In the genomic region with DNA sequence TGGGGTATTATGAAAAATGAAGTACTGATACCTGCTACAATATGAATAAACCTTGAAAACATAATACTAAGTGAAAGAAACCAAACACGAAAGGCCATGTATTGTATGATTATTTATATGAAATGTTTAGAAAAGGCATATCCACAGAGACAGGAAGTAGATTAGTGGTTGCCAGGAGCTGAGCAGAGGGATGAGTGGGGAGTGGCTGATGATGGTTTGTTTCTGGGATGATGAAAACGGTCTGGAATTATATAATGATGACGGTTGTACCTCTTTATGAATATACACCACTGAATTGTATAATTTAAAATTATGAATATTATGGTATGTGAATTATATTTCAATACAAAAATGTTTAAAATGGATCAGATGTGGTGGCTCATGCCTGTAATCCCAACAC, we compare ENCODE assay signal across 19 cellular contexts.
DNase-seq lines count a peak whose midpoint lies in the region; ATAC-seq and TF ChIP-seq lines count a peak whose summit lies in the region.
"Had no signal": no experiment of that assay in that cellular context is flagged by ENCODE, and none has a peak within 500 bp of the region (broad histone marks: within the 10 kb centered on the region; RNA-seq: fewer than 3 reads in every experiment).

No MANE protein-coding gene starts in this region.

- CTCF ChIA-PET in CD8-positive, alpha-beta memory T cell (lab: Charles Lee) = interaction anchor here (1.2 to 1.4 kb wide), 2 partner anchors 8 to 65 kb away, joined by 3 read pairs; no protein-coding TSS in a partner anchor

- H3K27ac ChIP-seq in CD8-positive, alpha-beta memory T cell (ENCODE audit: low read depth, low read length) = no peak overlapping the region
- H3K27ac ChIP-seq: 22Rv1, A549, BLaER1 had no signal

- H3K4me3 ChIP-seq in fibroblast of pulmonary artery (replicated peaks; ENCODE audit: low read depth, low read length) = no peak overlapping the region
- H3K4me3 ChIP-seq in CD8-positive, alpha-beta memory T cell (ENCODE audit: low read length) = no peak overlapping the region
- H3K4me3 ChIP-seq: A549, BLaER1, GM12878 had no signal

- no peaks in the 10 kb centered on the region for H3K4me1 Mint-ChIP-seq in activated T-cell treated with anti-CD3 and anti-CD28 coated beads, Interleukin-2, amount 50 U/mL, for 72 hours (ENCODE audit: low read depth)
- peaks cover 3 to 5% (median 5%) of the 10 kb centered on the region in 3 donors for H3K4me1 Mint-ChIP-seq in CD8-positive, alpha-beta memory T cell
- H3K4me1 Mint-ChIP-seq: CD14-positive monocyte had no signal

- DNase-seq in activated T-cell treated with anti-CD3 and anti-CD28 coated beads, Interleukin-2, amount 50 U/mL, for 72 hours = no peak
- DNase-seq in activated T-cell treated with anti-CD3 and anti-CD28 coated beads, Interleukin-2, amount 50 U/mL, for 1 hour = no peak
- DNase-seq in HCEC 1CT (peak; percentile 18), fibroblast of pulmonary artery (ENCODE audit: low read depth) (peak; percentile 51), KBM-7 (no peak), foreskin melanocyte (no peak)
- no peak for DNase-seq in CD8-positive, alpha-beta memory T cell
- DNase-seq: Calu3; CD4-positive, alpha-beta memory T cell; DMS79 treated with DMSO at 0.1 percent for 48 hours; EL; GOT3; H7 had no signal

- POLR2A ChIA-PET in CD8-positive, alpha-beta memory T cell (lab: Charles Lee) = no interaction called here

- no peaks in the 10 kb centered on the region for H3K36me3 ChIP-seq in CD8-positive, alpha-beta memory T cell (ENCODE audit: insufficient read depth, low read length)

- H3K27ac Mint-ChIP-seq in activated T-cell treated with anti-CD3 and anti-CD28 coated beads, Interleukin-2, amount 50 U/mL, for 72 hours = peak overlapping the region; percentile 62
- peak overlapping the region in 1 of 8 donors; percentile 62 for H3K27ac Mint-ChIP-seq in CD8-positive, alpha-beta memory T cell
- H3K27ac Mint-ChIP-seq: CD14-positive monocyte had no signal

- H3K36me3 Mint-ChIP-seq in activated T-cell treated with anti-CD3 and anti-CD28 coated beads, Interleukin-2, amount 50 U/mL, for 72 hours (ENCODE audit: insufficient read depth in 2 of 2) = peaks cover 0 to 6% of the 10 kb centered on the region in 2 donors
- H3K36me3 Mint-ChIP-seq in CD8-positive, alpha-beta memory T cell = peaks cover 3 to 43% (median 34%) of the 10 kb centered on the region in 3 donors

- no peak for ATAC-seq in activated T-cell treated with anti-CD3 and anti-CD28 coated beads, Interleukin-2, amount 50 U/mL, for 72 hours (replicated peaks in 1 of 2)
- ATAC-seq: A549, GM12878, HepG2 had no signal

- no peaks in the 10 kb centered on the region for H3K27me3 Mint-ChIP-seq in activated T-cell treated with anti-CD3 and anti-CD28 coated beads, Interleukin-2, amount 50 U/mL, for 72 hours (ENCODE audit: low read depth)
- no peaks in the 10 kb centered on the region for H3K27me3 Mint-ChIP-seq in CD8-positive, alpha-beta memory T cell
- H3K27me3 Mint-ChIP-seq: CD4-positive, alpha-beta memory T cell had no signal

- no peaks in the 10 kb centered on the region for H3K9me3 Mint-ChIP-seq in activated T-cell treated with anti-CD3 and anti-CD28 coated beads, Interleukin-2, amount 50 U/mL, for 72 hours
- H3K9me3 Mint-ChIP-seq in CD8-positive, alpha-beta memory T cell = no peaks in the 10 kb centered on the region
- H3K9me3 Mint-ChIP-seq: CD14-positive monocyte had no signal

- no peaks in the 10 kb centered on the region for H3K4me1 ChIP-seq in CD8-positive, alpha-beta memory T cell (ENCODE audit: insufficient read depth, low read length)
- H3K4me1 ChIP-seq: A549, BLaER1 had no signal

- no peak for TF ChIP-seq CTCF in fibroblast of pulmonary artery (IDR thresholded peaks at IDR 0.05; ENCODE audit: low read length, missing control alignments)

- no peak overlapping the region for H3K4me3 Mint-ChIP-seq in activated T-cell treated with anti-CD3 and anti-CD28 coated beads, Interleukin-2, amount 50 U/mL, for 72 hours
- no peak overlapping the region for H3K4me3 Mint-ChIP-seq in CD8-positive, alpha-beta memory T cell
- H3K4me3 Mint-ChIP-seq: CD14-positive monocyte; CD4-positive, alpha-beta memory T cell had no signal

- H3K9me3 ChIP-seq in CD8-positive, alpha-beta memory T cell (ENCODE audit: low read length) = no peaks in the 10 kb centered on the region
- H3K9me3 ChIP-seq: A549, BLaER1 had no signal

- no peaks in the 10 kb centered on the region for H3K27me3 ChIP-seq in CD8-positive, alpha-beta memory T cell (ENCODE audit: insufficient read depth, low read length, poor library complexity, severe bottlenecking)
- H3K27me3 ChIP-seq: BLaER1 had no signal

- in situ Hi-C loops in KBM-7 (cut with MboI; ENCODE audit: low pct_unique_long_range_greater_than_20kb, low sequenced_read_pairs) = no loop called here

Comparison
In these comparisons a context has a peak if more than half of its experiments do, and no peak if none do; other contexts are left out.
1. DNase-seq: peak in HCEC 1CT (single experiment) and fibroblast of pulmonary artery (single experiment); none in activated T-cell treated with anti-CD3 and anti-CD28 coated beads, Interleukin-2, amount 50 U/mL, for 72 hours (0 of 2), activated T-cell treated with anti-CD3 and anti-CD28 coated beads, Interleukin-2, amount 50 U/mL, for 1 hour (single experiment), KBM-7 (single experiment), foreskin melanocyte (single experiment) and CD8-positive, alpha-beta memory T cell (0 of 5).